ENCODE assay signal across 15 cellular contexts in the genomic region with DNA sequence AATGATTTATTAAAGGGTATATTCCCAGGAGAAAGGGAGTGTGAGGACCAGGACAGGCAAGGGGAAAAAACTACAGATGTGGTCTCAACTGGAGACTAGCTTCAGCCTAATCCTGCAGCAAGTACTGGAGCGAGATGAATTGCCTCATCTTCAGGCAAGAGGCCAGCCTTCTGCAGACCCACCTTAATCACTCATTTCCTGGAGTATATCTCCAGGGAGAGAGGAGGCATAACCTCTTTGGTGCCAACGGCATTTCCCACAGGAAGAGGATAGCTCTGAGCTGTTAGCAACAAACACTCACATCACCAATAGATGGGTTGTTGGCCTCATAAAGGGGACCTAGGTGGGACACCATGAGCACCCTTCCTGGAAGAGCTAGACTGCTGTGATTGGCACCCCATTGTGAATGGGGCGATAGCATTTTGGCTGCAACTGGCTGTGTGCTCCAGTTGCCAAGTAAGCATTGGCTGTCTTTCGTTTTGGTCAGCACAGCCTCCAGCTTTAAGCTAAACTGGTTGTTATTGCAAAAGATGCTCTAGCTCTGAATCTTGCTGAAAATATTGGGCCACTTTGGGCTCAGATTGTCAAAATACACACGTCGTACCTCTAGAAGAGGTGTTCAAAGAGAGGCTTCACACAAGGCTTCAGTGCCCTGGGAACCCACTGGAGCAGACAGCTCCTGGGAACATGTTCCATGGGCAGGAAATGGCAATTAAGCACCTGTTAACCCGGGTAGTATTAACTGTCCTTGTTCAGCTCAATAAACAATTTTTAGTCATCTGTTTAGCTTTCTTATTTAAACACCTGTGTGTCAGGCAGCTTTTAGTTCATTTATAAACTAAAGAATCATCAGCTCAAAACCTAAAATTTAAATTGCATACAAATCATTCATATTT.
A peak's percentile ranks its signal among the peaks of the same experiment; 100 is the strongest.
DNase-seq lines count a peak whose midpoint lies in the region; ATAC-seq and TF ChIP-seq lines count a peak whose summit lies in the region.
"Had no signal": no experiment of that assay in that cellular context is flagged by ENCODE, and none has a peak within 500 bp of the region (broad histone marks: within the 10 kb centered on the region; RNA-seq: fewer than 3 reads in every experiment).

No MANE protein-coding gene starts in this region.

- no peak overlapping the region for H3K27ac Mint-ChIP-seq in WTC11
- H3K27ac Mint-ChIP-seq: activated naive CD4-positive, alpha-beta T cell treated with anti-CD3 and anti-CD28 coated beads, Interleukin-2, amount 50 U/mL, for 72 hours; CD8-positive, alpha-beta T cell; IgD-negative memory B cell; naive thymus-derived CD4-positive, alpha-beta T cell; stimulated activated naive CD8-positive, alpha-beta T cell treated with anti-CD3 and anti-CD28 coated beads, Interleukin-15, amount 100 ng/mL, for 72 hours had no signal

- no peaks in the 10 kb centered on the region for H3K27me3 Mint-ChIP-seq in WTC11 (ENCODE audit: low read depth)

- no peak for TF ChIP-seq CTCF in WTC11 (IDR thresholded peaks at IDR 0.05)

- DNase-seq in LHCN-M2 (ENCODE audit: low read depth) (peak; percentile 31), NCI-H2029 treated with DMSO at 0.1 percent for 48 hours (lab: John Stamatoyannopoulos, UW) (peak; percentile 95), WTC11 (ENCODE audit: low spot score) (no peak), renal cortical epithelial cell (ENCODE audit: low read depth) (peak; percentile 14), HK-2 (ENCODE audit: unreplicated experiment) (no peak)
- no peak for DNase-seq in activated CD4-positive, alpha-beta T cell treated with anti-CD3 and anti-CD28 coated beads, Interleukin-2, amount 50 U/mL, for 4 hours
- DNase-seq: CD8-positive, alpha-beta T cell; GF-D8; hypothalamus; naive thymus-derived CD4-positive, alpha-beta T cell; NCI-H1930; stimulated activated naive CD8-positive, alpha-beta T cell treated with anti-CD3 and anti-CD28 coated beads, Interleukin-15, amount 100 ng/mL, for 72 hours had no signal

- H3K4me1 Mint-ChIP-seq in WTC11: peaks cover 7% of the 10 kb centered on the region
- H3K4me1 Mint-ChIP-seq: IgD-negative memory B cell; stimulated activated naive CD8-positive, alpha-beta T cell treated with anti-CD3 and anti-CD28 coated beads, Interleukin-15, amount 100 ng/mL, for 72 hours had no signal

- no peak overlapping the region for H3K4me3 Mint-ChIP-seq in WTC11
- H3K4me3 Mint-ChIP-seq: CD8-positive, alpha-beta T cell; IgD-negative memory B cell; naive thymus-derived CD4-positive, alpha-beta T cell; stimulated activated naive CD8-positive, alpha-beta T cell treated with anti-CD3 and anti-CD28 coated beads, Interleukin-15, amount 100 ng/mL, for 72 hours had no signal

- H3K36me3 Mint-ChIP-seq in WTC11: no peaks in the 10 kb centered on the region
- H3K36me3 Mint-ChIP-seq: activated naive CD4-positive, alpha-beta T cell treated with anti-CD3 and anti-CD28 coated beads, Interleukin-2, amount 50 U/mL, for 72 hours; CD8-positive, alpha-beta T cell; IgD-negative memory B cell; naive thymus-derived CD4-positive, alpha-beta T cell had no signal

- CTCF ChIA-PET in WTC11 (lab: Charles Lee): interaction anchor here (0.8 kb wide), 1 partner anchor 107 kb away, joined by 3 read pairs; no protein-coding TSS in a partner anchor

- peaks cover 5% of the 10 kb centered on the region; the same call in 1 of the 2 replicates for H3K9me3 Mint-ChIP-seq in WTC11
- H3K9me3 Mint-ChIP-seq: activated naive CD4-positive, alpha-beta T cell treated with anti-CD3 and anti-CD28 coated beads, Interleukin-2, amount 50 U/mL, for 72 hours had no signal

- POLR2A ChIA-PET in WTC11 (lab: Charles Lee): no interaction called here

- ATAC-seq in WTC11: peak; percentile 48; the same call in 1 of the 2 replicates
- no peak for ATAC-seq in HG03039 (IDR thresholded peaks at IDR 0.05; ENCODE audit: unreplicated experiment)
- ATAC-seq: activated naive CD4-positive, alpha-beta T cell treated with anti-CD3 and anti-CD28 coated beads, Interleukin-2, amount 50 U/mL, for 72 hours; CD8-positive, alpha-beta T cell; naive thymus-derived CD4-positive, alpha-beta T cell; stimulated activated naive CD8-positive, alpha-beta T cell treated with anti-CD3 and anti-CD28 coated beads, Interleukin-15, amount 100 ng/mL, for 72 hours had no signal

TF ChIP-seq in WTC11, 78 proteins besides CTCF, POLR2A, EP300 and RAD21:
- TF ChIP-seq, protein P1, sequence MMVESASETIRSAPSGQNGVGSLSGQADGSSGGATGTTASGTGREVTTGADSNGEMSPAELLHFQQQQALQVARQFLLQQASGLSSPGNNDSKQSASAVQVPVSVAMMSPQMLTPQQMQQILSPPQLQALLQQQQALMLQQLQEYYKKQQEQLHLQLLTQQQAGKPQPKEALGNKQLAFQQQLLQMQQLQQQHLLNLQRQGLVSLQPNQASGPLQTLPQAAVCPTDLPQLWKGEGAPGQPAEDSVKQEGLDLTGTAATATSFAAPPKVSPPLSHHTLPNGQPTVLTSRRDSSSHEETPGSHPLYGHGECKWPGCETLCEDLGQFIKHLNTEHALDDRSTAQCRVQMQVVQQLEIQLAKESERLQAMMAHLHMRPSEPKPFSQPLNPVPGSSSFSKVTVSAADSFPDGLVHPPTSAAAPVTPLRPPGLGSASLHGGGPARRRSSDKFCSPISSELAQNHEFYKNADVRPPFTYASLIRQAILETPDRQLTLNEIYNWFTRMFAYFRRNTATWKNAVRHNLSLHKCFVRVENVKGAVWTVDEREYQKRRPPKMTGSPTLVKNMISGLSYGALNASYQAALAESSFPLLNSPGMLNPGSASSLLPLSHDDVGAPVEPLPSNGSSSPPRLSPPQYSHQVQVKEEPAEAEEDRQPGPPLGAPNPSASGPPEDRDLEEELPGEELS (CRISPR knock-in tag; IDR thresholded peaks at IDR 0.05): no peak
- TF ChIP-seq GABPB1 (CRISPR knock-in tag; IDR thresholded peaks at IDR 0.05) (no peak), SMAD3 (CRISPR knock-in tag; IDR thresholded peaks at IDR 0.05; ENCODE audit: borderline replicate concordance) (no peak), NR2C2 (CRISPR knock-in tag; IDR thresholded peaks at IDR 0.05) (no peak), TEAD1 (CRISPR knock-in tag; IDR thresholded peaks at IDR 0.05) (no peak), ETV6 (CRISPR knock-in tag; IDR thresholded peaks at IDR 0.05) (no peak), CREB1 (CRISPR knock-in tag; IDR thresholded peaks at IDR 0.05) (no peak), FOXP1 (CRISPR knock-in tag; IDR thresholded peaks at IDR 0.05; ENCODE audit: borderline replicate concordance) (no peak)
- TF ChIP-seq, protein P2, sequence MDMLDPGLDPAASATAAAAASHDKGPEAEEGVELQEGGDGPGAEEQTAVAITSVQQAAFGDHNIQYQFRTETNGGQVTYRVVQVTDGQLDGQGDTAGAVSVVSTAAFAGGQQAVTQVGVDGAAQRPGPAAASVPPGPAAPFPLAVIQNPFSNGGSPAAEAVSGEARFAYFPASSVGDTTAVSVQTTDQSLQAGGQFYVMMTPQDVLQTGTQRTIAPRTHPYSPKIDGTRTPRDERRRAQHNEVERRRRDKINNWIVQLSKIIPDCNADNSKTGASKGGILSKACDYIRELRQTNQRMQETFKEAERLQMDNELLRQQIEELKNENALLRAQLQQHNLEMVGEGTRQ (CRISPR knock-in tag; IDR thresholded peaks at IDR 0.05): no peak
- TF ChIP-seq, protein P3, sequence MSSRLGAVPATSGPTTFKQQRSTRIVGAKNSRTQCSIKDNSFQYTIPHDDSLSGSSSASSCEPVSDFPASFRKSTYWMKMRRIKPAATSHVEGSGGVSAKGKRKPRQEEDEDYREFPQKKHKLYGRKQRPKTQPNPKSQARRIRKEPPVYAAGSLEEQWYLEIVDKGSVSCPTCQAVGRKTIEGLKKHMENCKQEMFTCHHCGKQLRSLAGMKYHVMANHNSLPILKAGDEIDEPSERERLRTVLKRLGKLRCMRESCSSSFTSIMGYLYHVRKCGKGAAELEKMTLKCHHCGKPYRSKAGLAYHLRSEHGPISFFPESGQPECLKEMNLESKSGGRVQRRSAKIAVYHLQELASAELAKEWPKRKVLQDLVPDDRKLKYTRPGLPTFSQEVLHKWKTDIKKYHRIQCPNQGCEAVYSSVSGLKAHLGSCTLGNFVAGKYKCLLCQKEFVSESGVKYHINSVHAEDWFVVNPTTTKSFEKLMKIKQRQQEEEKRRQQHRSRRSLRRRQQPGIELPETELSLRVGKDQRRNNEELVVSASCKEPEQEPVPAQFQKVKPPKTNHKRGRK (CRISPR knock-in tag; IDR thresholded peaks at IDR 0.05; ENCODE audit: borderline replicate concordance): no peak

Comparison
In these comparisons a context has a peak if more than half of its experiments do, and no peak if none do; other contexts are left out.
1. DNase-seq: peak in LHCN-M2 (single experiment), NCI-H2029 treated with DMSO at 0.1 percent for 48 hours (single experiment) and renal cortical epithelial cell (single experiment); none in WTC11 (single experiment), HK-2 (single experiment) and activated CD4-positive, alpha-beta T cell treated with anti-CD3 and anti-CD28 coated beads, Interleukin-2, amount 50 U/mL, for 4 hours (0 of 2).